In the genomic region with DNA sequence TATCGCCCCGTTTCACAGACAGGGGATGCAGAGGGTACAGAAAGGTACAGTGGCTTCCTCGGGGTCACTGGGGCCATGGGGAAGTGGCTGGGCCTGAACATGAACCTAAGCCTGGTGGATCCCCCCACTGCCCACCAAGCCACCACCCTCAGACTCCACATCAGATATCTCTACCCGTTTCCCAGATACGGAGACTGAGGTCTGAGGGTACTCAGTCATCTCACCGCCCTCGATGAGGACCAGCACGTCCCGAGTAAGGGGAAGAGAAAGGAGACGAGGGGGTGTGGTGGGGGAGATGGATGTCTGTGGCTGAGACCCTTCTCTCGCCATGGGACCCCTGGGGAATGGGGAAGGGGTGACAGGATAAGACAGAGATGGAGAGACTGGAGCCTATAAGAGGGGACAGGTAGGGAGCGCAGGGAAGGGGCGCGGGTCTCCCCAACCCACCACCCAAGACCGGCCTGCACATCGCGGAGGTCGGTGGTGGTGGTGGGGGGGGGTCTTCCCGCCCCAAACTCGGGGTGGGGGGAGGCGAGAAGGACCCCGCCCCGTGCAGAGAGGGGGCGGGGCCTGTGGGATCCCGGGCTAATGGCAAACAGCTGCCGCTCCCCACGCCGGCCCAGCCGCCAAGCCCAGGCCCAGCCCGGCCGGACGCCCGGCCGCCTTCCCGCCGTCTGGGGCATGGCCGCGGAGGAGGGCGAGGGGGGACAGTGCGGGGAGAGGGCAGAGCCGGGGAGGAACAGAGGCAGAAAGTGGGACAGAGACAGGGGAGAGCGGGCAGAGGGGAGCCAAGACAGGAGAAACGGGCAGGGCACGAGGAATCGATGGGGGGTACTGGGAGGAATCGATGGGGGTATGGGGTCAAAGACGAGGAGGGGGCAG, we compare ENCODE assay signal across 9 cellular contexts. TPM values are rescaled to one million over a fixed set of nuclear protein-coding genes. Genes with fewer than 3 reads are reported as not detected.
DNase-seq lines count a peak whose midpoint lies in the region; ATAC-seq and TF ChIP-seq lines count a peak whose summit lies in the region.
"Had no signal": no experiment of that assay in that cellular context is flagged by ENCODE, and none has a peak within 500 bp of the region (broad histone marks: within the 10 kb centered on the region; RNA-seq: fewer than 3 reads in every experiment).

No MANE protein-coding gene starts in this region.

- H3K27ac Mint-ChIP-seq in natural killer cell, result peak overlapping the region in 1 of 2 donors; percentile 58

- H3K4me3 ChIP-seq in esophagus squamous epithelium, result peak overlapping the region; percentile 63 to 89 (median 74)

- peak; percentile 73 for ATAC-seq in SK-N-SH treated with all-trans-retinoic acid at 6 μM for 48 hours
- no peak for ATAC-seq in natural killer cell
- no peak for ATAC-seq in GM18511 (IDR thresholded peaks at IDR 0.05; ENCODE audit: unreplicated experiment)

- no peaks in the 10 kb centered on the region for H3K9me3 ChIP-seq in esophagus squamous epithelium

- no peak for TF ChIP-seq POLR2A in esophagus squamous epithelium (IDR thresholded peaks at IDR 0.05)

- intact Hi-C loops in esophagus squamous epithelium (cut with DNase I) (no loop called here), natural killer cell (cut with micrococcal nuclease) (no loop called here)

- peaks cover 13 to 73% (median 31%) of the 10 kb centered on the region in 3 donors for H3K4me1 ChIP-seq in esophagus squamous epithelium

- H3K4me3 Mint-ChIP-seq in natural killer cell, result peak overlapping the region; percentile 69

- H3K36me3 Mint-ChIP-seq in natural killer cell, result no peaks in the 10 kb centered on the region

- H3K27me3 Mint-ChIP-seq in natural killer cell (ENCODE audit: low read depth in 2 of 2), result peaks cover 0 to 3% of the 10 kb centered on the region in 2 donors

- H3K27ac ChIP-seq in esophagus squamous epithelium, result peak overlapping the region; percentile 79 to 93 (median 90)

- peaks cover 0 to 54% (median 5%) of the 10 kb centered on the region in 3 donors for H3K36me3 ChIP-seq in esophagus squamous epithelium

- in situ Hi-C loops in GM13976 (cut with MboI; ENCODE audit: low sequenced_read_pairs, unreplicated experiment), result no loop called here

- H3K27me3 ChIP-seq in esophagus squamous epithelium, result no peaks in the 10 kb centered on the region

- 9 to 18% methylated on average over 19 to 30 of the region's 47 CpGs for WGBS in esophagus squamous epithelium, 2 donors

- H3K9me3 Mint-ChIP-seq in natural killer cell, result no peaks in the 10 kb centered on the region

- peaks cover 0 to 15% of the 10 kb centered on the region in 2 donors for H3K4me1 Mint-ChIP-seq in natural killer cell

- TF ChIP-seq CTCF in esophagus squamous epithelium (IDR thresholded peaks at IDR 0.05) (no peak), natural killer cell (IDR thresholded peaks at IDR 0.05) (no peak), GM13976 (IDR thresholded peaks at IDR 0.05; ENCODE audit: borderline replicate concordance, control extremely low read depth, extremely low read depth, insufficient read depth, missing control alignments) (no peak)

- peak; percentile 28 for DNase-seq in NCI-H82 (lab: John Stamatoyannopoulos, UW)
- no peak for DNase-seq in NCI-H82 treated with DMSO at 0.1 percent for 48 hours (lab: John Stamatoyannopoulos, UW; ENCODE audit: unreplicated experiment)
- DNase-seq in esophagus squamous epithelium (lab: John Stamatoyannopoulos, UW), result no peak
- DNase-seq in natural killer cell, result no peak
- no peak for DNase-seq in GM13976 (ENCODE audit: low spot score)
- DNase-seq in epidermal melanocyte (ENCODE audit: insufficient read length, low spot score), result no peak

TF ChIP-seq in SK-N-SH treated with all-trans-retinoic acid at 6 μM for 48 hours, 23 proteins besides CTCF, POLR2A, EP300 and RAD21:
- TF ChIP-seq BACH2 (CRISPR knock-in tag; IDR thresholded peaks at IDR 0.05; ENCODE audit: borderline replicate concordance) (no peak), SNAI2 (CRISPR knock-in tag; IDR thresholded peaks at IDR 0.05) (no peak), ZFP3 (CRISPR knock-in tag; IDR thresholded peaks at IDR 0.05) (no peak), ZNF565 (CRISPR knock-in tag; conservative IDR thresholded peaks at IDR 0.05; ENCODE audit: low read depth) (no peak), ZNF8 (CRISPR knock-in tag; IDR thresholded peaks at IDR 0.05) (no peak), TCF4 (CRISPR knock-in tag; IDR thresholded peaks at IDR 0.05; ENCODE audit: borderline replicate concordance) (no peak)

RNA-seq across cellular contexts. Expression of a gene that starts 0.7 kb away (rescaled TPM):
- total RNA-seq in esophagus squamous epithelium, result 100 to 1,000 TPM in 1 of 4 donors, 10 to 100 TPM in 3; 29.3 to 287 (median 57.1) TPM
- total RNA-seq in natural killer cell, result 1 to 10 TPM in 1 of 3 donors, under 1 TPM in 2; 0.82 to 1.3 (median 0.85) TPM

RNA-seq across cellular contexts. Expression of a gene that starts 41.1 kb away (rescaled TPM):
- 10 to 100 TPM in 1 of 4 donors, 1 to 10 TPM in 3; 2.9 to 10.9 (median 6.3) TPM for total RNA-seq in esophagus squamous epithelium
- total RNA-seq in natural killer cell, result 1 to 10 TPM; 1.7 to 6.1 (median 4.1) TPM

RNA-seq across cellular contexts. Expression of a gene that starts 42.8 kb away (rescaled TPM):
- total RNA-seq in esophagus squamous epithelium (not detected), natural killer cell (not detected)
- total RNA-seq: dermis microvascular lymphatic vessel endothelial cell had no signal

Comparison
In these comparisons a context has a peak if more than half of its experiments do, and no peak if none do; other contexts are left out.
1. RNA of a gene that starts 0.7 kb away (total RNA-seq): 29.3 to 287 TPM in esophagus squamous epithelium; 0.82 to 1.3 TPM in natural killer cell; every median in the first group is over 10 times any median in the second.